ENCODE assay signal across 28 cellular contexts in genomic region chr11:119686483-119686882, GRCh38. TPM values are rescaled to one million over a fixed set of nuclear protein-coding genes. Genes with fewer than 3 reads are reported as not detected.
DNase-seq lines count a peak whose midpoint lies in the region; ATAC-seq, FAIRE-seq and TF ChIP-seq lines count a peak whose summit lies in the region.
"Had no signal": no experiment of that assay in that cellular context is flagged by ENCODE, and none has a peak within 500 bp of the region (broad histone marks: within the 10 kb centered on the region; RNA-seq: fewer than 3 reads in every experiment).

No MANE protein-coding gene starts in this region.

- H4K20me1 ChIP-seq in mammary epithelial cell (ENCODE audit: insufficient read depth, low read length) (no peaks in the 10 kb centered on the region), keratinocyte (ENCODE audit: control insufficient read depth, extremely low read depth, insufficient read depth, low read length) (no peaks in the 10 kb centered on the region)

- peaks cover 100% of the 10 kb centered on the region for H3K79me2 ChIP-seq in mammary epithelial cell (ENCODE audit: insufficient read depth, low read length)
- peaks cover 79% of the 10 kb centered on the region for H3K79me2 ChIP-seq in keratinocyte (ENCODE audit: control insufficient read depth, insufficient read depth, low read length)

- in situ Hi-C loops in mammary epithelial cell (cut with MboI; ENCODE audit: low sequenced_read_pairs in 2 of 2) = no loop called here

- H3K27me3 ChIP-seq in RWPE2 (ENCODE audit: insufficient read depth, poor library complexity, severe bottlenecking) (no peaks in the 10 kb centered on the region), mammary epithelial cell (ENCODE audit: insufficient read depth, low read length) (no peaks in the 10 kb centered on the region), keratinocyte (ENCODE audit: control insufficient read depth, extremely low read depth, insufficient read depth, low read length) (no peaks in the 10 kb centered on the region)
- H3K27me3 ChIP-seq: gastroesophageal sphincter, MG63, sigmoid colon, transverse colon had no signal

- dilution Hi-C loops in mammary epithelial cell (cut with HindIII; ENCODE audit: low sequenced_read_pairs) = no loop called here
- dilution Hi-C loops in keratinocyte (cut with MboI; ENCODE audit: extremely low pct_ligation_motif_present, low sequenced_read_pairs) = no loop called here

- TF ChIP-seq CTCF in RWPE2 (IDR thresholded peaks at IDR 0.05; ENCODE audit: poor library complexity, severe bottlenecking) (no peak), mammary epithelial cell (conservative IDR thresholded peaks at IDR 0.05 in 1 of 2, IDR thresholded peaks at IDR 0.05 in 1 of 2; ENCODE audit: extremely low read depth in 1 of 2, insufficient read depth in 1 of 2, low read depth in 1 of 2, low read length in 2 of 2) (no peak), keratinocyte (optimal IDR thresholded peaks at IDR 0.05 in 1 of 3, IDR thresholded peaks at IDR 0.05 in 1 of 3, conservative IDR thresholded peaks at IDR 0.05 in 1 of 3; ENCODE audit: extremely low read depth in 1 of 3, insufficient read depth in 2 of 3, low read length in 3 of 3) (no peak)

- WGBS in mammary epithelial cell (ENCODE audit: low coverage, missing lambda C conversion rate) = 8% methylated on average over 15 of the region's 15 CpGs

- intact Hi-C loops in mammary epithelial cell (cut with micrococcal nuclease) = no loop called here

- H3K27ac Mint-ChIP-seq in activated CD4-positive, alpha-beta memory T cell treated with anti-CD3 and anti-CD28 coated beads, Interleukin-2, amount 10 ng/mL, durations not matched to agents 7 days and 5 days = no peak overlapping the region
- H3K27ac Mint-ChIP-seq: activated CD4-positive, alpha-beta T cell treated with anti-CD3 and anti-CD28 coated beads, Interleukin-2, amount 10 ng/mL, durations not matched to agents 24 days and 14 days; activated naive CD8-positive, alpha-beta T cell; memory B cell had no signal

- ATAC-seq in RWPE2 (ENCODE audit: low read depth) = no peak
- ATAC-seq: effector memory CD8-positive, alpha-beta T cell; gastroesophageal sphincter; GM12878; left cardiac atrium had no signal

- H3K4me1 ChIP-seq in RWPE2 (ENCODE audit: insufficient read depth, poor library complexity, severe bottlenecking) = peaks cover 86% of the 10 kb centered on the region
- peaks cover 93% of the 10 kb centered on the region for H3K4me1 ChIP-seq in mammary epithelial cell (ENCODE audit: insufficient read depth, low read length)
- peaks cover 88% of the 10 kb centered on the region for H3K4me1 ChIP-seq in keratinocyte (ENCODE audit: control insufficient read depth, extremely low read depth, insufficient read depth, low read length)
- H3K4me1 ChIP-seq: HAP-1, sigmoid colon had no signal

- no peak overlapping the region for H2AFZ ChIP-seq in mammary epithelial cell (ENCODE audit: low read depth, low read length)
- H2AFZ ChIP-seq in keratinocyte (ENCODE audit: control insufficient read depth, low read length) = no peak overlapping the region

- BruUV-seq in mammary epithelial cell (replicated peaks; lab: Mats Ljungman, UMichigan) = no TSS peak

- H3K4me3 ChIP-seq in RWPE2 (ENCODE audit: severe bottlenecking) (no peak overlapping the region), mammary epithelial cell (replicated peaks in 1 of 3; ENCODE audit: insufficient read depth in 1 of 3, low read depth in 2 of 3, low read length in 3 of 3) (no peak overlapping the region), keratinocyte (ENCODE audit: control insufficient read depth in 2 of 3, extremely low read depth in 1 of 3, insufficient read depth in 2 of 3, low read depth in 1 of 3, low read length in 3 of 3) (peak overlapping the region in 2 of 3 experiments; percentile 7 to 29), skin epidermis (no peak overlapping the region)
- H3K4me3 ChIP-seq: gastroesophageal sphincter, GM12878, HAP-1, MG63, sigmoid colon, transverse colon had no signal

- H3K36me3 Mint-ChIP-seq in activated CD4-positive, alpha-beta memory T cell treated with anti-CD3 and anti-CD28 coated beads, Interleukin-2, amount 10 ng/mL, durations not matched to agents 7 days and 5 days (ENCODE audit: low read depth) = no peaks in the 10 kb centered on the region
- H3K36me3 Mint-ChIP-seq: activated naive CD8-positive, alpha-beta T cell; memory B cell had no signal

- CTCF ChIA-PET in mammary epithelial cell (lab: Charles Lee; ENCODE audit: low non-redundant PET) = no interaction called here
- CTCF ChIA-PET in activated CD4-positive, alpha-beta memory T cell treated with anti-CD3 and anti-CD28 coated beads, Interleukin-2, amount 10 ng/mL, durations not matched to agents 7 days and 5 days (lab: Charles Lee) = no interaction called here

- peak; percentile 36 for FAIRE-seq in keratinocyte (lab: Jason Lieb, UNC)
- FAIRE-seq: GM12878 had no signal

- H3K4me2 ChIP-seq in mammary epithelial cell (ENCODE audit: insufficient read depth, low read depth, low read length) (peak overlapping the region; percentile 44), keratinocyte (ENCODE audit: control insufficient read depth, extremely low read depth, insufficient read depth, low read depth, low read length) (peak overlapping the region; percentile 60)

- no peaks in the 10 kb centered on the region for H3K9me3 Mint-ChIP-seq in activated CD4-positive, alpha-beta memory T cell treated with anti-CD3 and anti-CD28 coated beads, Interleukin-2, amount 10 ng/mL, durations not matched to agents 7 days and 5 days
- H3K9me3 Mint-ChIP-seq: activated CD4-positive, alpha-beta T cell treated with anti-CD3 and anti-CD28 coated beads, Interleukin-2, amount 10 ng/mL, durations not matched to agents 24 days and 14 days; effector memory CD8-positive, alpha-beta T cell; memory B cell had no signal

- H3K9me1 ChIP-seq in keratinocyte (ENCODE audit: control insufficient read depth, extremely low read depth, insufficient read depth, low read length) = peaks cover 2% of the 10 kb centered on the region

- H3K27ac ChIP-seq in RWPE2 (ENCODE audit: poor library complexity, severe bottlenecking) (peak overlapping the region; percentile 95), mammary epithelial cell (ENCODE audit: insufficient read depth, low read depth, low read length) (peak overlapping the region; percentile 90), keratinocyte (ENCODE audit: control insufficient read depth, insufficient read depth, low read length) (peak overlapping the region; percentile 44), skin epidermis (peak overlapping the region in 19 of 21 experiments; percentile 11 to 93 (median 80))
- H3K27ac ChIP-seq: gastroesophageal sphincter, sigmoid colon, transverse colon, WERI-Rb-1 had no signal

- H3K9me3 ChIP-seq in RWPE2 (ENCODE audit: severe bottlenecking) (no peaks in the 10 kb centered on the region), mammary epithelial cell (replicated peaks; ENCODE audit: insufficient read depth, low read length) (no peaks in the 10 kb centered on the region), keratinocyte (ENCODE audit: control insufficient read depth, low read depth, low read length) (no peaks in the 10 kb centered on the region)
- H3K9me3 ChIP-seq: gastroesophageal sphincter, HAP-1, MG63, sigmoid colon, transverse colon had no signal

- H3K4me1 Mint-ChIP-seq in activated CD4-positive, alpha-beta memory T cell treated with anti-CD3 and anti-CD28 coated beads, Interleukin-2, amount 10 ng/mL, durations not matched to agents 7 days and 5 days = peaks cover 45% of the 10 kb centered on the region
- H3K4me1 Mint-ChIP-seq: memory B cell had no signal

- H3K36me3 ChIP-seq in RWPE2 (ENCODE audit: low read depth) (0 out of 2 replicates have a peak, but pooled peaks cover 3% of the 10 kb centered on the region), mammary epithelial cell (ENCODE audit: insufficient read depth, low read length) (no peaks in the 10 kb centered on the region), keratinocyte (ENCODE audit: control insufficient read depth in 2 of 2, extremely low read depth in 1 of 2, insufficient read depth in 2 of 2, low read length in 2 of 2) (peaks cover 1 to 5% of the 10 kb centered on the region in 2 experiments)
- H3K36me3 ChIP-seq: gastroesophageal sphincter, HAP-1, MG63, sigmoid colon, transverse colon, WERI-Rb-1 had no signal

- H3K4me3 Mint-ChIP-seq in activated CD4-positive, alpha-beta memory T cell treated with anti-CD3 and anti-CD28 coated beads, Interleukin-2, amount 10 ng/mL, durations not matched to agents 7 days and 5 days = no peak overlapping the region
- H3K4me3 Mint-ChIP-seq: activated CD4-positive, alpha-beta T cell treated with anti-CD3 and anti-CD28 coated beads, Interleukin-2, amount 10 ng/mL, durations not matched to agents 24 days and 14 days; activated naive CD8-positive, alpha-beta T cell; memory B cell had no signal

- POLR2A ChIA-PET in activated CD4-positive, alpha-beta memory T cell treated with anti-CD3 and anti-CD28 coated beads, Interleukin-2, amount 10 ng/mL, durations not matched to agents 7 days and 5 days (lab: Charles Lee) = interaction anchor here (1.3 kb wide), 1 partner anchor 43 kb away, joined by 4 read pairs; the partner anchor contains the start of gene NECTIN1

- DNase-seq in RWPE2 (ENCODE audit: low spot score) (no peak), mammary epithelial cell (peak; percentile 66), keratinocyte (ENCODE audit: low read depth, low spot score) (no peak), hippocampal formation (lab: John Stamatoyannopoulos, UW) (no peak), cerebellum (ENCODE audit: low spot score) (no peak), NCI-H2029 (lab: John Stamatoyannopoulos, UW) (no peak)
- no peak for DNase-seq in activated CD4-positive, alpha-beta memory T cell treated with anti-CD3 and anti-CD28 coated beads, Interleukin-2, amount 10 ng/mL, durations not matched to agents 7 days and 5 days
- DNase-seq: activated CD4-positive, alpha-beta T cell treated with anti-CD3 and anti-CD28 coated beads, Interleukin-2, amount 10 ng/mL, durations not matched to agents 24 days and 14 days; activated effector memory CD4-positive, alpha-beta T cell treated with Interleukin-2 at 50 U/mL for 16 hours; activated T-cell treated with anti-CD3 and anti-CD28 coated beads, Interleukin-2, amount 50 U/mL, for 1 hour; central memory CD4-positive, alpha-beta T cell; effector memory CD8-positive, alpha-beta T cell; KBM-7; left cardiac atrium; MG63; NCI-H1930; NCI-H526 treated with DMSO at 0.1 percent for 48 hours; sigmoid colon; stimulated activated CD4-positive, alpha-beta T cell treated with anti-CD3 and anti-CD28 coated beads, Interleukin-4, amount 100 ng/mL, for 24 hours; T1000; transverse colon; WERI-Rb-1 had no signal

- peaks cover 15% of the 10 kb centered on the region for H3K27me3 Mint-ChIP-seq in activated CD4-positive, alpha-beta memory T cell treated with anti-CD3 and anti-CD28 coated beads, Interleukin-2, amount 10 ng/mL, durations not matched to agents 7 days and 5 days
- H3K27me3 Mint-ChIP-seq: activated naive CD8-positive, alpha-beta T cell had no signal

- H3K9ac ChIP-seq in mammary epithelial cell (ENCODE audit: insufficient read depth, low read length) (peak overlapping the region; percentile 32), keratinocyte (ENCODE audit: control insufficient read depth, extremely low read depth, insufficient read depth, low read length) (peak overlapping the region; percentile 39)

RNA-seq across cellular contexts. Expression of gene NECTIN1, which starts 42.5 kb away (rescaled TPM):
- total RNA-seq in mammary epithelial cell (100 to 1,000 TPM in 1 of 2 donors, 10 to 100 TPM in 1; 60.8 to 162 TPM), cerebellum (20.1 TPM)
- polyA plus RNA-seq in mammary epithelial cell (103 TPM), keratinocyte (37.5 to 51.8 TPM (median 39.7 TPM) in 3 replicates)
- polyA minus RNA-seq in mammary epithelial cell (278 TPM), keratinocyte (111 to 317 TPM (median 149 TPM) in 3 replicates)
- polyA plus RNA-seq in keratinocyte (2011; ENCODE audit: low read depth) = 15.4 TPM
- 32.7 and 39.4 TPM in 2 replicates for polyA plus RNA-seq in keratinocyte (2011; cell fraction: cytosol; rRNA removed)
- polyA plus RNA-seq in keratinocyte (2011; cell fraction: nucleus; rRNA removed) = 115 and 134 TPM in 2 replicates
- 67.3 and 67.5 TPM in 2 replicates for polyA plus RNA-seq in keratinocyte (2012; ENCODE audit: low replicate concordance)
- 75.8 TPM for polyA minus RNA-seq in keratinocyte (2011; cell fraction: cytosol; rRNA and poly(A)+ RNA removed)
- 116 and 161 TPM in 2 replicates for polyA minus RNA-seq in keratinocyte (2011; cell fraction: nucleus; rRNA and poly(A)+ RNA removed)
- 1 to 10 TPM; 1.7 to 1.9 TPM for total RNA-seq in activated CD4-positive, alpha-beta memory T cell treated with anti-CD3 and anti-CD28 coated beads, Interleukin-2, amount 10 ng/mL, durations not matched to agents 7 days and 5 days

Comparison
In these comparisons a context has a peak if more than half of its experiments do, and no peak if none do; other contexts are left out.
1. H3K27ac ChIP-seq: peak in every context shown above with its lines; median percentile 95 in RWPE2; 90 in mammary epithelial cell; 80 in skin epidermis; 44 in keratinocyte.
2. H3K4me3 ChIP-seq: peak in keratinocyte (2 of 3); none in RWPE2 (single experiment), mammary epithelial cell (0 of 3) and skin epidermis (0 of 7).